20 cellular contexts compared by ENCODE assay signal in genomic region chr12:126684703-126685102, GRCh38.
"Had no signal": no experiment of that assay in that cellular context is flagged by ENCODE, and none has a peak within 500 bp of the region (broad histone marks: within the 10 kb centered on the region; RNA-seq: fewer than 3 reads in every experiment).

No MANE protein-coding gene starts in this region.

- H3K27ac Mint-ChIP-seq: naive thymus-derived CD4-positive, alpha-beta T cell had no signal

- H3K4me3 Mint-ChIP-seq: naive thymus-derived CD4-positive, alpha-beta T cell had no signal

- DNase-seq: dermis blood vessel endothelial cell; dorsolateral prefrontal cortex; effector CD4-positive, alpha-beta T cell; effector memory CD4-positive, alpha-beta T cell; erythroblast; esophagus squamous epithelium; foreskin fibroblast; foreskin melanocyte; gastrocnemius medialis; glutamatergic neuron; heart right ventricle; hippocampal formation; left cardiac atrium; left lung; left ventricle myocardium superior; lower lobe of right lung; mesenchymal stem cell; midbrain; naive thymus-derived CD4-positive, alpha-beta T cell had no signal

- H3K4me1 Mint-ChIP-seq: naive thymus-derived CD4-positive, alpha-beta T cell had no signal

- ATAC-seq: esophagus mucosa; gastrocnemius medialis; heart right ventricle; left cardiac atrium; left lung; left ventricle myocardium superior; lower lobe of right lung; naive thymus-derived CD4-positive, alpha-beta T cell had no signal
